Comparison of ENCODE assay signal across 8 cellular contexts in genomic region chr7:135557455-135558336, GRCh38. TPM values are rescaled to one million over a fixed set of nuclear protein-coding genes. Genes with fewer than 3 reads are reported as not detected.
DNase-seq lines count a peak whose midpoint lies in the region; ATAC-seq and TF ChIP-seq lines count a peak whose summit lies in the region.

Gene NUP205 (plus strand): TSS chr7:135557917. CDS start chr7:135557945, 28 bp downstream.

- H3K79me2 ChIP-seq in OCI-LY7 (ENCODE audit: insufficient read depth, low read depth, low read length), result peaks cover 49% of the 10 kb centered on the region

- H3K36me3 ChIP-seq in HUES6 (ENCODE audit: control insufficient read depth, insufficient read depth, low read length) (no peaks in the 10 kb centered on the region), OCI-LY7 (ENCODE audit: insufficient read depth, low read length) (peaks cover 30% of the 10 kb centered on the region)

- peak within 1 kb of the TSS; percentile 99 for H3K9ac ChIP-seq in HUES6 (ENCODE audit: low read length)

- H4K20me1 ChIP-seq in OCI-LY7 (ENCODE audit: insufficient read depth, low read length), result peaks cover 6% of the 10 kb centered on the region

- H3K4me2 ChIP-seq in OCI-LY7 (ENCODE audit: low read length), result peak within 1 kb of the TSS; percentile 96

- H3K27ac ChIP-seq in HUES6 (ENCODE audit: low read depth, low read length) (peak within 1 kb of the TSS; percentile 98), OCI-LY7 (ENCODE audit: low read depth, low read length, poor library complexity, severe bottlenecking) (peak within 1 kb of the TSS; percentile 92), epithelial cell of prostate (peak within 1 kb of the TSS; percentile 77)

- no peak for TF ChIP-seq CTCF in OCI-LY7 (conservative IDR thresholded peaks at IDR 0.05; ENCODE audit: low read length)

- H3K27me3 ChIP-seq in HUES6 (ENCODE audit: control insufficient read depth, insufficient read depth, low read length), result no peaks in the 10 kb centered on the region

- DNase-seq in DMS 273 treated with DMSO at 0.1 percent for 48 hours (lab: John Stamatoyannopoulos, UW) (peak; percentile 91), OCI-LY7 (ENCODE audit: low spot score) (peak; percentile 90), epithelial cell of prostate (ENCODE audit: low read depth, low spot score) (no peak), mucosa of gallbladder (ENCODE audit: low spot score) (peak; percentile 72)
- DNase-seq in activated CD8-positive, alpha-beta memory T cell treated with anti-CD3 and anti-CD28 coated beads, Interleukin-2, amount 50 U/mL, for 48 hours, result peak; percentile 87
- DNase-seq in stimulated activated CD8-positive, alpha-beta memory T cell treated with anti-CD3 and anti-CD28 coated beads, Interleukin-4, amount 100 ng/mL, for 24 hours (ENCODE audit: low read depth), result peak; percentile 49

- H3K9me3 ChIP-seq in HUES6 (ENCODE audit: control insufficient read depth, insufficient read depth, low read depth, low read length) (no peaks in the 10 kb centered on the region), OCI-LY7 (ENCODE audit: low read length) (no peaks in the 10 kb centered on the region)

- CTCF ChIA-PET in OCI-LY7 (lab: Charles Lee; ENCODE audit: unreplicated experiment), result no interaction called here

- H3K9me2 ChIP-seq in OCI-LY7 (ENCODE audit: insufficient read depth, low read length), result no peaks in the 10 kb centered on the region

- peak within 1 kb of the TSS; percentile 89 for H3K4me3 ChIP-seq in HUES6 (ENCODE audit: low read depth, low read length)
- peak within 1 kb of the TSS; percentile 97 for H3K4me3 ChIP-seq in OCI-LY7 (ENCODE audit: low read depth, low read length, poor library complexity, severe bottlenecking)

- ATAC-seq in GM21447 (IDR thresholded peaks at IDR 0.05; ENCODE audit: unreplicated experiment), result peak; percentile 68

- POLR2A ChIA-PET in OCI-LY7 (lab: Charles Lee), result interaction anchor here (1.0 kb wide), 3 partner anchors 17 to 46 kb away, joined by 3 to 4 read pairs (median 4); no protein-coding TSS in a partner anchor

- TSS peak; percentile 99 for BruUV-seq in OCI-LY7 (replicated peaks; lab: Mats Ljungman, UMichigan)

- peak within 1 kb of the TSS; percentile 85 for H2AFZ ChIP-seq in OCI-LY7 (ENCODE audit: low read length)

- H3K4me1 ChIP-seq in HUES6 (ENCODE audit: control insufficient read depth, insufficient read depth, low read length) (peaks cover 21% of the 10 kb centered on the region), OCI-LY7 (ENCODE audit: insufficient read depth, low read length, poor library complexity, severe bottlenecking) (peaks cover 41% of the 10 kb centered on the region)

- intact Hi-C loops in OCI-LY7 (cut with micrococcal nuclease; ENCODE audit: unreplicated experiment), result loop anchor here (1.0 to 5.0 kb wide), 3 partner anchors 45 to 910 kb away; partner anchors contain the start of gene BPGM

RNA-seq across cellular contexts. Expression of gene NUP205, which starts in this region (rescaled TPM):
- 98.1 and 115 TPM in 2 replicates for total RNA-seq in OCI-LY7 (2014; rRNA removed; shearing (Covaris generic))
- 132 and 138 TPM in 2 replicates for total RNA-seq in OCI-LY7 (2022)
- 30.9 TPM for total RNA-seq in mucosa of gallbladder
